In the genomic region with DNA sequence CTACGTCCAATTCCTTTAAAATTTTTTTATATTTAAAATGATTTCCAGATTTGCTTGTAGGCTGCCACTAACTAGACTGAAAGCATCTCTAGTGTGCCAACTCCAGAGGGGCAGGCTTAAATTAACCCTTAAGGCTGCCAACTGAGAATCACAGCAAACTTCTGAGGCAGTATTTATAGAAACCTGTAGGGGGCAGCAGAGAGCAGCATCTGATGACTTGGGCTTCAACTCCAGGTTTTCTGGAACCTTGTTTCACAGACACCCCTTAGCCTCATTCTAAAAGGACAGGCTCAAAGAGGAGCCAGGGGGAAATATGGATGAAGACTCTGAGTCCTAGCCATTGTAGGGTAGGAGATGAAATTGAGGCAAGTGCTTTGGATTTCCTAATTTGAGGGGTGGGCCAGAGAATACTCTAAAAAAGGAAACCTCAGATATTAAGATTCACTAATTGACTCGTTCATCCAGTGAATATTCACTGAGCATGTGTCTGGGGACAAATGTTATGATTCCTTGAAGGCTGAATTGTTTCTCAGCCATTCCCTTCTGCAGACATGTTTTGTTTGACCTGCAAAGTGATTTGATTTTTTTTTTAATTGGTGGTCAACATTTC, we compare ENCODE assay signal across 8 cellular contexts.
DNase-seq lines count a peak whose midpoint lies in the region; ATAC-seq and TF ChIP-seq lines count a peak whose summit lies in the region.

No MANE protein-coding gene starts in this region.

- no peaks in the 10 kb centered on the region for H3K4me1 ChIP-seq in DOHH2 (ENCODE audit: control insufficient read depth, low read length)
- H3K4me1 ChIP-seq in gastroesophageal sphincter = no peaks in the 10 kb centered on the region
- no peaks in the 10 kb centered on the region for H3K4me1 ChIP-seq in prostate gland (replicated peaks)

- 16 to 25% methylated on average over 2 of the region's 2 CpGs for WGBS in gastroesophageal sphincter (ENCODE audit: low coverage in 1 of 2), 2 donors
- 30% methylated on average over 2 of the region's 2 CpGs for WGBS in prostate gland

- ATAC-seq in gastroesophageal sphincter (peak; percentile 36), GM18909 (IDR thresholded peaks at IDR 0.05; ENCODE audit: poor library complexity, unreplicated experiment) (no peak), HG02852 (IDR thresholded peaks at IDR 0.05; ENCODE audit: unreplicated experiment) (no peak)

- H3K9me3 ChIP-seq in AG04450 (ENCODE audit: control insufficient read depth, insufficient read depth, low read length) (no peaks in the 10 kb centered on the region), DOHH2 (ENCODE audit: control insufficient read depth, insufficient read depth, low read length) (no peaks in the 10 kb centered on the region), gastroesophageal sphincter (no peaks in the 10 kb centered on the region), prostate gland (no peaks in the 10 kb centered on the region)

- H3K27ac ChIP-seq in AG04450 (ENCODE audit: low read depth, low read length) = no peak overlapping the region
- no peak overlapping the region for H3K27ac ChIP-seq in DOHH2 (ENCODE audit: low read depth, low read length)
- no peak overlapping the region for H3K27ac ChIP-seq in gastroesophageal sphincter
- H3K27ac ChIP-seq in prostate gland = no peak overlapping the region

- CTCF ChIA-PET in AG04450 (lab: Charles Lee) = interaction anchor here (0.8 to 2.4 kb wide), 6 partner anchors 22 to 430 kb away, joined by 3 to 17 read pairs (median 6); no protein-coding TSS in a partner anchor

- H3K27me3 ChIP-seq in AG04450 (ENCODE audit: control insufficient read depth, insufficient read depth, low read length) = no peaks in the 10 kb centered on the region
- 0 out of 2 replicates have a peak, but pooled peaks cover 2% of the 10 kb centered on the region for H3K27me3 ChIP-seq in DOHH2 (ENCODE audit: control insufficient read depth, low read length)
- peaks cover 5% of the 10 kb centered on the region for H3K27me3 ChIP-seq in gastroesophageal sphincter
- H3K27me3 ChIP-seq in prostate gland (replicated peaks; ENCODE audit: insufficient read depth) = no peaks in the 10 kb centered on the region

- TF ChIP-seq CTCF in AG04450 (IDR thresholded peaks at IDR 0.05; ENCODE audit: low read depth, low read length) (peak; percentile 86), DOHH2 (IDR thresholded peaks at IDR 0.05; ENCODE audit: low read depth, low read length, poor library complexity, severe bottlenecking) (peak; percentile 82), WI38 (IDR thresholded peaks at IDR 0.05; ENCODE audit: low read depth, low read length) (peak; percentile 81), gastroesophageal sphincter (IDR thresholded peaks at IDR 0.05) (peak; percentile 89 to 94 (median 91)), prostate gland (IDR thresholded peaks at IDR 0.05) (peak; percentile 68 to 93 (median 74))

- H4K20me1 ChIP-seq in DOHH2 (ENCODE audit: control insufficient read depth, insufficient read depth, low read depth, low read length) = no peaks in the 10 kb centered on the region

- POLR2A ChIA-PET in AG04450 (lab: Yijun Ruan, JAX) = no interaction called here

- H3K9me2 ChIP-seq in DOHH2 (replicated peaks; ENCODE audit: control insufficient read depth, low read length) = no peaks in the 10 kb centered on the region

- no peak for TF ChIP-seq EP300 in gastroesophageal sphincter (IDR thresholded peaks at IDR 0.05)

- H3K79me2 ChIP-seq in DOHH2 (ENCODE audit: control insufficient read depth, low read length) = no peaks in the 10 kb centered on the region

- intact Hi-C loops in prostate gland (cut with DNase I) = loop anchor here (2.0 to 10.0 kb wide), 3 partner anchors 219 to 429 kb away; partner anchors contain the start of gene CCDC60

- no peaks in the 10 kb centered on the region for H3F3A ChIP-seq in DOHH2 (ENCODE audit: control insufficient read depth, insufficient read depth)

- H3K36me3 ChIP-seq in DOHH2 (ENCODE audit: control insufficient read depth, low read length) (no peaks in the 10 kb centered on the region), gastroesophageal sphincter (no peaks in the 10 kb centered on the region), prostate gland (no peaks in the 10 kb centered on the region)

- DNase-seq in AG04450 (ENCODE audit: low read depth, low spot score) (peak; percentile 8), NCI-H1105 (lab: John Stamatoyannopoulos, UW) (peak; percentile 59), prostate gland (ENCODE audit: low spot score) (peak; percentile 20)

- TF ChIP-seq POLR2A in gastroesophageal sphincter (IDR thresholded peaks at IDR 0.05) = no peak
- no peak for TF ChIP-seq POLR2A in prostate gland (IDR thresholded peaks at IDR 0.05)

- no peak overlapping the region for H3K4me2 ChIP-seq in DOHH2 (ENCODE audit: low read length)

- no peak overlapping the region for H3K4me3 ChIP-seq in AG04450 (ENCODE audit: low read depth, low read length)
- H3K4me3 ChIP-seq in DOHH2 (ENCODE audit: low read length) = no peak overlapping the region
- no peak overlapping the region for H3K4me3 ChIP-seq in WI38 (ENCODE audit: low read depth, low read length)
- no peak overlapping the region for H3K4me3 ChIP-seq in gastroesophageal sphincter
- no peak overlapping the region for H3K4me3 ChIP-seq in prostate gland

Comparison
In these comparisons a context has a peak if more than half of its experiments do, and no peak if none do; other contexts are left out.
1. DNase-seq: peak in every context shown above with its lines; median percentile 59 in NCI-H1105; 20 in prostate gland; 8 in AG04450.